In the genomic region with DNA sequence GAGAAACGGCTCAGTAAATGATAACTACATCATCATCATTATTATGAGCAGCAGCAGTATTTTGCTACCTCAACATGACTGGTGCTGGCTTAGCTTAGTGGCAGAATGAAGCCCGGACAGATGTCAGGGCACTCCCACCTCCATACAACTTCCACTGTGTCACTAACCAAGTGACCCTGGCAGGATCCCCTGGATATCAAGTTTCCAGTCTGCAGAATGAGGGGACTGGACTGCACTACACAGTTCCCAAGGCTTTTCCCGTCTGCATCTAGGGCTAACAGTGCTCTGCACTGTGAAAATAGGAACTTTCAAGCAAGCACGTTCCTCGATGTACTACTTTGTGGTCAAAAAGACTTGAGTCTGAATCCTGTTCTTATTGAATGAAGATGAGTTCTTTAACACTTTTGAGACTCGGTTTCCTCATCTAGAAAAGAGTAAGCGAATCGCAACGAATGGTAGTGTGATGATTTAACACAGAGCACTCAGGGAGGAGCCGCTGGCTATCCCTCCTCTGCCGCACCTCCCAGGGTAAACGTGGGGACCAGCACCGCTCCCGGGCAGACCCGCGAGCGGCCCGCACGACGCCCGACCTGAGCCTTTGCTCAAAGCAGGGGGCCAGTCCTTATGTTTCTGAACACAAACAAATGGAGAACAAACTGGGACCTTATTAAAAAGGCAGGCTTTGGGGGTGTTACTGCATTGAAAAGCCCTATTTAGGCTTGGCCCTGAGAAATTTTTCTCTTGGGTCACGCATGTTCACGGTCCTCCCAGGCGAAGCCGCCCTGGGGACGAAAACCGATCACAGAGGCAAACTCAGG, we compare ENCODE assay signal across 8 cellular contexts. TPM values are rescaled to one million over a fixed set of nuclear protein-coding genes. Genes with fewer than 3 reads are reported as not detected.
DNase-seq lines count a peak whose midpoint lies in the region; ATAC-seq and TF ChIP-seq lines count a peak whose summit lies in the region.

No MANE protein-coding gene starts in this region.

- no peaks in the 10 kb centered on the region for H3K36me3 Mint-ChIP-seq in CD4-positive, CD25-positive, alpha-beta regulatory T cell

- H3K4me3 ChIP-seq in CD4-positive, CD25-positive, alpha-beta regulatory T cell (ENCODE audit: low read depth, low read length), result peak overlapping the region; percentile 30
- peak overlapping the region; percentile 74 for H3K4me3 ChIP-seq in HUES48 (ENCODE audit: low read depth, low read length)
- peak overlapping the region; percentile 87 to 94 for H3K4me3 ChIP-seq in ascending aorta
- peak overlapping the region; percentile 60 for H3K4me3 ChIP-seq in kidney epithelial cell (ENCODE audit: low read depth, low read length)
- peak overlapping the region; percentile 99 for H3K4me3 ChIP-seq in suprapubic skin

- no peak for TF ChIP-seq POLR2A in suprapubic skin (IDR thresholded peaks at IDR 0.05)

- ATAC-seq in CD4-positive, CD25-positive, alpha-beta regulatory T cell (ENCODE audit: low read depth in 2 of 2), result no peak
- ATAC-seq in GM21526 (IDR thresholded peaks at IDR 0.05; ENCODE audit: low FRiP score, unreplicated experiment), result no peak

- TF ChIP-seq EP300 in suprapubic skin (IDR thresholded peaks at IDR 0.05), result no peak

- H3K4me1 ChIP-seq in CD4-positive, CD25-positive, alpha-beta regulatory T cell (ENCODE audit: control insufficient read depth, insufficient read depth, low read length, poor library complexity, severe bottlenecking), result peaks cover 21% of the 10 kb centered on the region
- H3K4me1 ChIP-seq in HUES48 (ENCODE audit: control insufficient read depth, insufficient read depth, low read length) (peaks cover 50% of the 10 kb centered on the region), ascending aorta (peaks cover 4 to 5% of the 10 kb centered on the region in 2 donors), suprapubic skin (peaks cover 37% of the 10 kb centered on the region)

- intact Hi-C loops in ascending aorta (cut with DNase I), result loop anchor here (1.0 to 10.0 kb wide), 5 partner anchors 111 to 564 kb away; partner anchors contain the start of genes CDC45, GNB1L, MRPL40 and RTL10

- H3K27ac ChIP-seq in CD4-positive, CD25-positive, alpha-beta regulatory T cell (ENCODE audit: insufficient read depth, low read length, poor library complexity, severe bottlenecking), result no peak overlapping the region
- H3K27ac ChIP-seq in HUES48 (ENCODE audit: low read depth, low read length) (no peak overlapping the region), ascending aorta (peak overlapping the region; percentile 47 to 69), suprapubic skin (no peak overlapping the region)

- H3K36me3 ChIP-seq in CD4-positive, CD25-positive, alpha-beta regulatory T cell (ENCODE audit: control insufficient read depth, insufficient read depth, low read length), result no peaks in the 10 kb centered on the region
- H3K36me3 ChIP-seq in HUES48 (ENCODE audit: control insufficient read depth, insufficient read depth, low read length) (no peaks in the 10 kb centered on the region), ascending aorta (no peaks in the 10 kb centered on the region), kidney epithelial cell (ENCODE audit: control insufficient read depth, insufficient read depth, low read length) (no peaks in the 10 kb centered on the region), suprapubic skin (no peaks in the 10 kb centered on the region)

- H3K4me3 Mint-ChIP-seq in CD4-positive, CD25-positive, alpha-beta regulatory T cell, result peak overlapping the region; percentile 76 to 88 (median 86)

- peaks cover 51% of the 10 kb centered on the region for H3K27me3 Mint-ChIP-seq in CD4-positive, CD25-positive, alpha-beta regulatory T cell

- TF ChIP-seq CTCF in ascending aorta (IDR thresholded peaks at IDR 0.05) (no peak), kidney epithelial cell (IDR thresholded peaks at IDR 0.05; ENCODE audit: insufficient read depth, low read length, poor library complexity, severe bottlenecking) (no peak), suprapubic skin (IDR thresholded peaks at IDR 0.05) (no peak)

- H3K27me3 ChIP-seq in CD4-positive, CD25-positive, alpha-beta regulatory T cell (ENCODE audit: control insufficient read depth, insufficient read depth, low read length), result peaks cover 43% of the 10 kb centered on the region
- H3K27me3 ChIP-seq in HUES48 (ENCODE audit: control insufficient read depth, insufficient read depth, low read length) (peaks cover 17% of the 10 kb centered on the region), ascending aorta (no peaks in the 10 kb centered on the region), kidney epithelial cell (ENCODE audit: control insufficient read depth, insufficient read depth, low read length) (no peaks in the 10 kb centered on the region), suprapubic skin (no peaks in the 10 kb centered on the region)

- no peaks in the 10 kb centered on the region for H3K9me3 ChIP-seq in CD4-positive, CD25-positive, alpha-beta regulatory T cell (ENCODE audit: control insufficient read depth in 2 of 2, low read length in 2 of 2)
- H3K9me3 ChIP-seq in HUES48 (ENCODE audit: control insufficient read depth, insufficient read depth, low read length) (no peaks in the 10 kb centered on the region), ascending aorta (no peaks in the 10 kb centered on the region), suprapubic skin (no peaks in the 10 kb centered on the region)

- WGBS in suprapubic skin, result 18% methylated on average over 23 of the region's 27 CpGs

- no peak overlapping the region for H3K9ac ChIP-seq in HUES48 (ENCODE audit: low read depth, low read length)

- H3K9me3 Mint-ChIP-seq in CD4-positive, CD25-positive, alpha-beta regulatory T cell, result peaks cover 0 to 2% (median 0%) of the 10 kb centered on the region in 7 donors

- H3K27ac Mint-ChIP-seq in CD4-positive, CD25-positive, alpha-beta regulatory T cell, result peak overlapping the region in 2 of 3 donors; percentile 63 to 68

- DNase-seq in CD4-positive, CD25-positive, alpha-beta regulatory T cell, result no peak
- DNase-seq in ascending aorta (ENCODE audit: low spot score in 2 of 2), result no peak
- DNase-seq in kidney epithelial cell (ENCODE audit: low read depth), result no peak
- DNase-seq in suprapubic skin (ENCODE audit: low spot score in 2 of 2), result no peak
- no peak for DNase-seq in NCI-H1694 treated with DMSO at 0.1 percent for 48 hours (lab: John Stamatoyannopoulos, UW)
- DNase-seq in NCI-H1930 (lab: John Stamatoyannopoulos, UW), result no peak

- H3K4me1 Mint-ChIP-seq in CD4-positive, CD25-positive, alpha-beta regulatory T cell, result peaks cover 5 to 29% (median 7%) of the 10 kb centered on the region in 4 donors

RNA-seq across cellular contexts. Expression of gene CLTCL1, which starts 0.9 kb away (rescaled TPM):
- 0.20 TPM for total RNA-seq in CD4-positive, CD25-positive, alpha-beta regulatory T cell
- polyA plus RNA-seq in CD4-positive, CD25-positive, alpha-beta regulatory T cell, result under 1 TPM; 0.30 to 0.55 (median 0.36) TPM
- 26.0 TPM for total RNA-seq in ascending aorta
- total RNA-seq in kidney epithelial cell, result 25.9 and 28.2 TPM in 2 replicates
- total RNA-seq in suprapubic skin, result 10 to 100 TPM in 2 of 4 donors, 1 to 10 TPM in 2; 5.6 to 12.5 (median 9.4) TPM

Comparison
In these comparisons a context has a peak if more than half of its experiments do, and no peak if none do; other contexts are left out.
1. H3K27ac ChIP-seq: peak in ascending aorta (2 of 2); none in CD4-positive, CD25-positive, alpha-beta regulatory T cell (single experiment), HUES48 (single experiment) and suprapubic skin (single experiment).
2. H3K4me3 ChIP-seq: peak in every context shown above with its lines; median percentile 99 in suprapubic skin; 90 in ascending aorta; 74 in HUES48; 60 in kidney epithelial cell; 30 in CD4-positive, CD25-positive, alpha-beta regulatory T cell.